Comparison of ENCODE assay signal across 8 cellular contexts in the genomic region with DNA sequence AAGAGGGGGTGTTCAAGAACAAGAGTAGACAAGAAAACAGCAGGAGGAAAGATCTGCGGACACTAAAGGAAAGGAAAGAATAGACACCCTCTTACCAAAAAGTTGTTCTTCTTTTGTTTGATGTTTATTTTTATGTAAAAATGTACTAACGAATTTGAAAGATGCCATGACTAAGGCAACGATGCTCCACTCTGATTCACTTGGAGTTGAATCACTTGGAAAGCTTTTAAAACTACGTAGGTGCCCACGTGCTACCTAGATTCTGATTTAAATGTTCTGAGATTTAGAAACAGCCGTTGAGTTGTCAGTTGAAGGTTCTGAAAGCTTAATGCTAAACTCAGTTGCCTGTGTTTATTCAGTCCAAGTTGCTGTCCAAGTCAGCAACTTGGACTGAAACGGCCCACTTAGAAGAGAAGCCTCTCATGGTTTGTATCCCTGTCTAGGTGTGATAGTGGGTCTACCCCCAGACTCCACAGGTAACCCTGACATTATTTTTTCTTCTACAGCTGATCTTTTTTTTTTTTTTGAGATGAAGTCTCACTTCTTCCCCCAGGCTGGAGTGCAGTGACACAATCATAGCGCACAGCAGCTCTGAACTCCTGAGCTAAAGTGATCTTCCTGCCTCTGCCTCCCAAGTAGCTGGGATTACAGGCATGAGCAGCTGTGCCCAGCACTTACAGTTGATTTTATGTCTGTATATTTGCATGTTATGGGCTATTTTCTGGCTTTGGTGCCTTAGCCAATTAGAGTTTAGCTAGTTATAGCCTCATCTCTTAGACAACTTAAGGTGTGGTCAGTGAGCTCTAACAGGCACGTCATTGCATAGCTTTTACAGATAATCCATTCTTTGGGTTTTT. TPM values are rescaled to one million over a fixed set of nuclear protein-coding genes. Genes with fewer than 3 reads are reported as not detected.
DNase-seq lines count a peak whose midpoint lies in the region; ATAC-seq and TF ChIP-seq lines count a peak whose summit lies in the region.

No MANE protein-coding gene starts in this region.

- no peaks in the 10 kb centered on the region for H3K9me3 Mint-ChIP-seq in activated CD4-positive, alpha-beta T cell treated with anti-CD3 and anti-CD28 coated beads, Interleukin-2, amount 10 ng/mL, durations not matched to agents 24 days and 14 days
- no peaks in the 10 kb centered on the region for H3K9me3 Mint-ChIP-seq in neural progenitor cell

- H3K4me1 ChIP-seq in fibroblast of lung (ENCODE audit: control insufficient read depth, extremely low read depth, insufficient read depth, low read length), result peaks cover 16% of the 10 kb centered on the region
- peaks cover 19% of the 10 kb centered on the region for H3K4me1 ChIP-seq in neural progenitor cell

- TF ChIP-seq CTCF in AG09309 (IDR thresholded peaks at IDR 0.05; ENCODE audit: control insufficient read depth, insufficient read depth, low read depth, low read length, missing control alignments) (no peak), HFF-Myc (IDR thresholded peaks at IDR 0.05; ENCODE audit: low read depth, low read length, missing control alignments) (no peak), fibroblast of lung (conservative IDR thresholded peaks at IDR 0.05 in 1 of 2, IDR thresholded peaks at IDR 0.05 in 1 of 2; ENCODE audit: low read depth in 1 of 2, low read length in 2 of 2) (no peak), neural progenitor cell (IDR thresholded peaks at IDR 0.05) (no peak)

- no peaks in the 10 kb centered on the region for H3K9me3 ChIP-seq in fibroblast of lung (ENCODE audit: control insufficient read depth, insufficient read depth, low read depth, low read length)
- no peaks in the 10 kb centered on the region for H3K9me3 ChIP-seq in neural progenitor cell (ENCODE audit: low read depth)

- H4K20me1 ChIP-seq in fibroblast of lung (ENCODE audit: control insufficient read depth, extremely low read depth, insufficient read depth, low read length), result no peaks in the 10 kb centered on the region
- H4K20me1 ChIP-seq in neural progenitor cell (ENCODE audit: low read depth), result no peaks in the 10 kb centered on the region

- peaks cover 18% of the 10 kb centered on the region for H3F3A ChIP-seq in neural progenitor cell (ENCODE audit: low read depth)

- H3K4me3 ChIP-seq in AG09309 (ENCODE audit: control insufficient read depth, low read depth, low read length) (peak overlapping the region; percentile 89), HFF-Myc (replicated peaks; ENCODE audit: low read depth, low read length) (peak overlapping the region; percentile 72), fibroblast of lung (replicated peaks in 1 of 4; ENCODE audit: control extremely low read depth in 1 of 4, insufficient read depth in 1 of 4, low read depth in 3 of 4, low read length in 4 of 4) (peak overlapping the region; percentile 74 to 90 (median 82)), neural progenitor cell (peak overlapping the region; percentile 80)

- peak; percentile 52 for DNase-seq in AG09309 (ENCODE audit: low read depth)
- DNase-seq in HFF-Myc (ENCODE audit: extremely low read depth, low read depth), result no peak
- DNase-seq in activated CD4-positive, alpha-beta T cell treated with anti-CD3 and anti-CD28 coated beads, Interleukin-2, amount 10 ng/mL, durations not matched to agents 24 days and 14 days, result no peak
- peak; percentile 87 to 88 for DNase-seq in fibroblast of lung (ENCODE audit: low read depth in 2 of 2)
- DNase-seq in neural progenitor cell (ENCODE audit: low spot score), result no peak
- DNase-seq in epidermal melanocyte (ENCODE audit: insufficient read length, low spot score), result no peak

- no peak overlapping the region for H2AFZ ChIP-seq in fibroblast of lung (ENCODE audit: low read length)
- H2AFZ ChIP-seq in neural progenitor cell (replicated peaks), result peak overlapping the region; percentile 97

- peak overlapping the region; percentile 100 for H3K27ac Mint-ChIP-seq in activated CD4-positive, alpha-beta T cell treated with anti-CD3 and anti-CD28 coated beads, Interleukin-2, amount 10 ng/mL, durations not matched to agents 24 days and 14 days
- H3K27ac Mint-ChIP-seq in neural progenitor cell, result peak overlapping the region; percentile 99

- H3K27me3 ChIP-seq in fibroblast of lung (ENCODE audit: control insufficient read depth, insufficient read depth, low read length) (no peaks in the 10 kb centered on the region), neural progenitor cell (no peaks in the 10 kb centered on the region)

- H3K27ac ChIP-seq in fibroblast of lung (ENCODE audit: insufficient read depth, low read length), result peak overlapping the region; percentile 93
- H3K27ac ChIP-seq in neural progenitor cell, result peak overlapping the region; percentile 62

- no peak for ATAC-seq in HG03354 (IDR thresholded peaks at IDR 0.05; ENCODE audit: poor library complexity, severe bottlenecking, unreplicated experiment)
- no peak for ATAC-seq in HG03139 (IDR thresholded peaks at IDR 0.05; ENCODE audit: unreplicated experiment)

- H3K36me3 ChIP-seq in fibroblast of lung (ENCODE audit: control insufficient read depth, insufficient read depth, low read length) (no peaks in the 10 kb centered on the region), neural progenitor cell (no peaks in the 10 kb centered on the region)

- H3K9ac ChIP-seq in fibroblast of lung (ENCODE audit: insufficient read depth, low read length) (peak overlapping the region; percentile 78), neural progenitor cell (peak overlapping the region; percentile 65)

- H3K36me3 Mint-ChIP-seq in activated CD4-positive, alpha-beta T cell treated with anti-CD3 and anti-CD28 coated beads, Interleukin-2, amount 10 ng/mL, durations not matched to agents 24 days and 14 days (ENCODE audit: low read depth), result peaks cover 4% of the 10 kb centered on the region
- H3K36me3 Mint-ChIP-seq in neural progenitor cell, result no peaks in the 10 kb centered on the region

- H3K79me2 ChIP-seq in fibroblast of lung (ENCODE audit: control insufficient read depth, insufficient read depth, low read length) (peaks cover 34% of the 10 kb centered on the region), neural progenitor cell (ENCODE audit: low read depth) (peaks cover 3% of the 10 kb centered on the region)

- H3K4me3 Mint-ChIP-seq in activated CD4-positive, alpha-beta T cell treated with anti-CD3 and anti-CD28 coated beads, Interleukin-2, amount 10 ng/mL, durations not matched to agents 24 days and 14 days, result peak overlapping the region; percentile 100
- H3K4me3 Mint-ChIP-seq in neural progenitor cell, result peak overlapping the region; percentile 95

- peaks cover 49% of the 10 kb centered on the region for H3K4me1 Mint-ChIP-seq in activated CD4-positive, alpha-beta T cell treated with anti-CD3 and anti-CD28 coated beads, Interleukin-2, amount 10 ng/mL, durations not matched to agents 24 days and 14 days
- H3K4me1 Mint-ChIP-seq in neural progenitor cell, result peaks cover 31% of the 10 kb centered on the region

- peak overlapping the region; percentile 77 for H3K4me2 ChIP-seq in fibroblast of lung (ENCODE audit: extremely low read depth, insufficient read depth, low read length)
- peak overlapping the region; percentile 91 for H3K4me2 ChIP-seq in neural progenitor cell

- intact Hi-C loops in activated CD4-positive, alpha-beta T cell treated with anti-CD3 and anti-CD28 coated beads, Interleukin-2, amount 10 ng/mL, durations not matched to agents 24 days and 14 days (cut with micrococcal nuclease), result loop anchor here (2.0 to 5.0 kb wide), 5 partner anchors 98 to 1851 kb away; a partner anchor contains a TSS

- H3K27me3 Mint-ChIP-seq in activated CD4-positive, alpha-beta T cell treated with anti-CD3 and anti-CD28 coated beads, Interleukin-2, amount 10 ng/mL, durations not matched to agents 24 days and 14 days, result no peaks in the 10 kb centered on the region
- H3K27me3 Mint-ChIP-seq in neural progenitor cell (ENCODE audit: insufficient read depth, low read depth), result no peaks in the 10 kb centered on the region

RNA-seq across cellular contexts. Expression of a gene that starts 1.4 kb away (rescaled TPM):
- 7.7 TPM in 2 replicates for total RNA-seq in activated CD4-positive, alpha-beta T cell treated with anti-CD3 and anti-CD28 coated beads, Interleukin-2, amount 10 ng/mL, durations not matched to agents 24 days and 14 days
- 14.1 and 32.9 TPM in 2 replicates for total RNA-seq in fibroblast of lung
- polyA plus RNA-seq in fibroblast of lung, result 21.8 and 29.0 TPM in 2 replicates
- 21.1 and 25.0 TPM in 2 replicates for polyA plus RNA-seq in fibroblast of lung (2012)
- polyA minus RNA-seq in fibroblast of lung (ENCODE audit: low replicate concordance), result 0.19 and 0.20 TPM in 2 replicates
- total RNA-seq in neural progenitor cell (ENCODE audit: low replicate concordance), result 11.3 and 16.2 TPM in 2 replicates

RNA-seq across cellular contexts. Expression of a gene that starts 38.2 kb away (rescaled TPM):
- total RNA-seq in activated CD4-positive, alpha-beta T cell treated with anti-CD3 and anti-CD28 coated beads, Interleukin-2, amount 10 ng/mL, durations not matched to agents 24 days and 14 days, result 56.1 and 57.8 TPM in 2 replicates
- total RNA-seq in fibroblast of lung (38.0 and 38.5 TPM in 2 replicates), neural progenitor cell (ENCODE audit: low replicate concordance) (19.5 and 26.3 TPM in 2 replicates)
- polyA plus RNA-seq in fibroblast of lung, result 27.3 and 42.4 TPM in 2 replicates
- 28.0 and 41.2 TPM in 2 replicates for polyA plus RNA-seq in fibroblast of lung (2012)
- polyA minus RNA-seq in fibroblast of lung (ENCODE audit: low replicate concordance), result 34.0 and 34.4 TPM in 2 replicates

Comparison
In these comparisons a context has a peak if more than half of its experiments do, and no peak if none do; other contexts are left out.
1. DNase-seq: peak in AG09309 (single experiment) and fibroblast of lung (2 of 2); none in HFF-Myc (single experiment), activated CD4-positive, alpha-beta T cell treated with anti-CD3 and anti-CD28 coated beads, Interleukin-2, amount 10 ng/mL, durations not matched to agents 24 days and 14 days (single experiment), neural progenitor cell (single experiment) and epidermal melanocyte (single experiment).
2. Peak in every context shown above with its lines, with median percentiles within 50 percentile points of each other: H3K4me3 ChIP-seq.